Comparison of ENCODE assay signal across 23 cellular contexts in genomic region chr12:3563966-3564365, GRCh38.
DNase-seq lines count a peak whose midpoint lies in the region; ATAC-seq, FAIRE-seq and TF ChIP-seq lines count a peak whose summit lies in the region.
"Had no signal": no experiment of that assay in that cellular context is flagged by ENCODE, and none has a peak within 500 bp of the region (broad histone marks: within the 10 kb centered on the region; RNA-seq: fewer than 3 reads in every experiment).

No MANE protein-coding gene starts in this region.

- no peak for ATAC-seq in GM23338
- ATAC-seq in left ventricle myocardium superior: no peak
- no peak for ATAC-seq in HG02970 (IDR thresholded peaks at IDR 0.05; ENCODE audit: low FRiP score, unreplicated experiment)
- ATAC-seq: A549, GM12878 had no signal

- no peaks in the 10 kb centered on the region for H3F3A ChIP-seq in GM23338 (replicated peaks; ENCODE audit: low read depth)

- H3K36me3 Mint-ChIP-seq in GM23338 (ENCODE audit: low read depth): 0 out of 3 replicates have a peak, but pooled peaks cover 2% of the 10 kb centered on the region
- H3K36me3 Mint-ChIP-seq: CD14-positive monocyte; CD8-positive, alpha-beta memory T cell had no signal

- no peak overlapping the region for H2BK15ac ChIP-seq in H1 (ENCODE audit: low read length)

- peaks cover 21% of the 10 kb centered on the region for H3K4me1 Mint-ChIP-seq in GM23338
- H3K4me1 Mint-ChIP-seq: CD14-positive monocyte; CD8-positive, alpha-beta memory T cell had no signal

- H3K9me3 ChIP-seq in H1 (ENCODE audit: insufficient read depth in 2 of 2, low read depth in 1 of 2, low read length in 1 of 2) (no peaks in the 10 kb centered on the region), trophoblast cell (ENCODE audit: insufficient read depth, low read depth, low read length) (peaks cover 1% of the 10 kb centered on the region)
- H3K9me3 ChIP-seq: BE2C; BLaER1 treated with 17β-estradiol and CSF1 and Interleukin-3, amounts not matched to agents 10 nM and 100 nM had no signal

- no peak overlapping the region for H3K4me3 Mint-ChIP-seq in GM23338
- H3K4me3 Mint-ChIP-seq: CD14-positive monocyte; CD4-positive, alpha-beta T cell; CD8-positive, alpha-beta memory T cell had no signal

- POLR2A ChIA-PET in H1 (lab: Charles Lee; ENCODE audit: partially characterized antibody): interaction anchor here (1.2 kb wide), 2 partner anchors 8 to 72 kb away, joined by 3 read pairs; no protein-coding TSS in a partner anchor

- no peak for TF ChIP-seq CTCF in GM23338 (conservative IDR thresholded peaks at IDR 0.05; ENCODE audit: low read depth in 2 of 2)
- TF ChIP-seq CTCF in H1 (IDR thresholded peaks at IDR 0.05; ENCODE audit: control extremely low read depth in 1 of 3, insufficient read depth in 1 of 3, low read depth in 1 of 3, low read length in 3 of 3): no peak

- H3K27ac ChIP-seq in GM23338 (ENCODE audit: low read depth): no peak overlapping the region
- no peak overlapping the region for H3K27ac ChIP-seq in H1 (ENCODE audit: low read depth, low read length)
- H3K27ac ChIP-seq in trophoblast cell (ENCODE audit: low read depth, low read length): no peak overlapping the region
- H3K27ac ChIP-seq: A549; BLaER1 treated with 17β-estradiol and CSF1 and Interleukin-3, amounts not matched to agents 10 nM and 100 nM had no signal

- 73% methylated on average over 8 of the region's 8 CpGs; no CpG with 5 or more reads in 1 of the 2 experiments for WGBS in H1 (ENCODE audit: extremely low coverage in 1 of 2, insufficient coverage in 1 of 2, insufficient read length in 1 of 2, insufficient replicate concordance in 2 of 2, low coverage in 1 of 2, low lambda C conversion rate in 2 of 2, missing lambda C conversion rate in 1 of 2), 2 experiments
- no CpG with 5 or more reads among the region's 8 CpGs for WGBS in trophoblast cell (ENCODE audit: extremely low coverage, insufficient coverage, insufficient read length)

- H3K36me3 ChIP-seq in GM23338 (ENCODE audit: insufficient read depth) (no peaks in the 10 kb centered on the region), H1 (ENCODE audit: control insufficient read depth in 2 of 4, insufficient read depth in 4 of 4, low read length in 3 of 4) (no peaks in the 10 kb centered on the region), trophoblast cell (ENCODE audit: control insufficient read depth in 1 of 2, insufficient read depth in 2 of 2, low read length in 2 of 2) (no peaks in the 10 kb centered on the region)
- H3K36me3 ChIP-seq: BE2C; BLaER1 treated with 17β-estradiol and CSF1 and Interleukin-3, amounts not matched to agents 10 nM and 100 nM had no signal

- no peak overlapping the region for H3K4ac ChIP-seq in H1 (replicated peaks; ENCODE audit: insufficient read length, low read depth, low read length)
- no peak overlapping the region for H3K4ac ChIP-seq in trophoblast cell (ENCODE audit: low read depth, low read length)

- no peak for TF ChIP-seq EP300 in H1 (IDR thresholded peaks at IDR 0.05; ENCODE audit: borderline replicate concordance in 1 of 2, low read depth in 2 of 2, low read length in 2 of 2)

- CTCF ChIA-PET in H1 (lab: Charles Lee; ENCODE audit: partially characterized antibody): interaction anchor here (0.6 to 1.2 kb wide), 2 partner anchors 13 to 96 kb away, joined by 3 read pairs; no protein-coding TSS in a partner anchor

- H3K4me3 ChIP-seq in GM23338 (no peak overlapping the region), H1 (ENCODE audit: extremely low read depth in 1 of 4, insufficient read depth in 2 of 4, low read depth in 3 of 4, low read length in 4 of 4) (no peak overlapping the region), trophoblast cell (ENCODE audit: low read depth, low read length) (peak overlapping the region; percentile 20)
- H3K4me3 ChIP-seq: A549; BLaER1 treated with 17β-estradiol and CSF1 and Interleukin-3, amounts not matched to agents 10 nM and 100 nM; GM12878 had no signal

- no peak overlapping the region for H3K18ac ChIP-seq in H1 (ENCODE audit: extremely low read depth, low read length)
- H3K18ac ChIP-seq in trophoblast cell (ENCODE audit: low read length): no peak overlapping the region

- H3K79me1 ChIP-seq in H1 (ENCODE audit: low read depth, low read length): no peaks in the 10 kb centered on the region
- H3K79me1 ChIP-seq in trophoblast cell (ENCODE audit: low read length): no peaks in the 10 kb centered on the region

- no peak overlapping the region for H4K91ac ChIP-seq in H1 (replicated peaks; ENCODE audit: insufficient read length, low read length)
- H4K91ac ChIP-seq in trophoblast cell (ENCODE audit: low read depth, low read length): no peak overlapping the region

- no peaks in the 10 kb centered on the region for H3K23me2 ChIP-seq in H1 (ENCODE audit: low read depth, low read length)

- H2BK120ac ChIP-seq in H1 (replicated peaks; ENCODE audit: low read depth, low read length): no peak overlapping the region
- no peak overlapping the region for H2BK120ac ChIP-seq in trophoblast cell (ENCODE audit: insufficient read depth, low read length, poor library complexity)

- no peak overlapping the region for H2AFZ ChIP-seq in GM23338
- H2AFZ ChIP-seq in H1 (ENCODE audit: low read length): no peak overlapping the region
- H2AFZ ChIP-seq in trophoblast cell (ENCODE audit: insufficient read depth, low read length, poor library complexity): no peak overlapping the region

- TF ChIP-seq POLR2A in H1 (IDR thresholded peaks at IDR 0.05; ENCODE audit: control extremely low read depth in 1 of 2, low read depth in 2 of 2, low read length in 2 of 2): no peak

- no peak overlapping the region for H2AK5ac ChIP-seq in H1 (ENCODE audit: low read depth, low read length)
- no peak overlapping the region for H2AK5ac ChIP-seq in trophoblast cell (ENCODE audit: low read length)

- H3K27me3 ChIP-seq in GM23338 (ENCODE audit: insufficient read depth): no peaks in the 10 kb centered on the region
- no peaks in the 10 kb centered on the region; a peak in 1 of 7 replicates for H3K27me3 ChIP-seq in H1 (replicated peaks in 1 of 4; ENCODE audit: control insufficient read depth in 3 of 4, extremely low read depth in 1 of 4, insufficient read depth in 3 of 4, low read length in 3 of 4)
- H3K27me3 ChIP-seq in trophoblast cell (ENCODE audit: insufficient read depth, low read length): no peaks in the 10 kb centered on the region
- H3K27me3 ChIP-seq: BE2C; BLaER1 treated with 17β-estradiol and CSF1 and Interleukin-3, amounts not matched to agents 10 nM and 100 nM had no signal

- FAIRE-seq in H1 (lab: Jason Lieb, UNC): no peak
- FAIRE-seq: A549, D721Med, GM12878 had no signal

- no peak overlapping the region for H4K12ac ChIP-seq in trophoblast cell (ENCODE audit: low read depth, low read length)

- H2BK5ac ChIP-seq in H1 (ENCODE audit: low read depth, low read length): no peak overlapping the region
- H2BK5ac ChIP-seq in trophoblast cell (ENCODE audit: low read depth, low read length, poor library complexity): no peak overlapping the region

- H3K56ac ChIP-seq in H1 (replicated peaks; ENCODE audit: insufficient read length, low read depth, low read length): no peak overlapping the region

- no peak for TF ChIP-seq RAD21 in H1 (IDR thresholded peaks at IDR 0.05 in 1 of 2, conservative IDR thresholded peaks at IDR 0.05 in 1 of 2; ENCODE audit: low read depth in 2 of 2, low read length in 2 of 2)

- H3K9me2 ChIP-seq in GM23338 (ENCODE audit: insufficient read depth): peaks cover 11% of the 10 kb centered on the region

- H3K23ac ChIP-seq in H1 (ENCODE audit: insufficient read length) (no peak overlapping the region), trophoblast cell (ENCODE audit: low read length) (no peak overlapping the region)

- no peak for DNase-seq in GM23338 (ENCODE audit: low spot score)
- DNase-seq in H1 (ENCODE audit: low read depth in 1 of 2, low spot score in 2 of 2): no peak
- no peak for DNase-seq in trophoblast cell
- no peak for DNase-seq in left ventricle myocardium superior
- no peak for DNase-seq in activated CD4-positive, CD25-positive, alpha-beta regulatory T cell (lab: John Stamatoyannopoulos, UW)
- DNase-seq: 8988T; ACHN; AML-193; BE2C; CD8-positive, alpha-beta memory T cell; DMS 273 treated with DMSO at 0.1 percent for 48 hours; DMS79; EL; GDM1; GOT3; H7 had no signal

- no peaks in the 10 kb centered on the region for H4K20me1 ChIP-seq in GM23338 (replicated peaks; ENCODE audit: insufficient read depth)
- H4K20me1 ChIP-seq in H1 (replicated peaks in 1 of 2; ENCODE audit: control insufficient read depth in 1 of 2, insufficient read depth in 2 of 2, low read length in 2 of 2): no peaks in the 10 kb centered on the region
- H4K20me1 ChIP-seq: BLaER1 treated with 17β-estradiol and CSF1 and Interleukin-3, amounts not matched to agents 10 nM and 100 nM had no signal

- H3K79me2 ChIP-seq in GM23338 (replicated peaks; ENCODE audit: insufficient read depth) (no peaks in the 10 kb centered on the region), H1 (ENCODE audit: control insufficient read depth in 1 of 2, insufficient read depth in 2 of 2, low read length in 2 of 2) (no peaks in the 10 kb centered on the region), trophoblast cell (ENCODE audit: control insufficient read depth, insufficient read depth, low read length, poor library complexity) (no peaks in the 10 kb centered on the region)

- no peak overlapping the region for H3K27ac Mint-ChIP-seq in GM23338
- H3K27ac Mint-ChIP-seq: CD14-positive monocyte; CD4-positive, alpha-beta T cell; CD8-positive, alpha-beta memory T cell had no signal

- intact Hi-C loops in left ventricle myocardium superior (cut with micrococcal nuclease): no loop called here

- H3K9ac ChIP-seq in H1 (replicated peaks in 1 of 4; ENCODE audit: extremely low read depth in 1 of 4, low read depth in 3 of 4, low read length in 3 of 4) (no peak overlapping the region), trophoblast cell (ENCODE audit: low read length) (no peak overlapping the region)
- H3K9ac ChIP-seq: BLaER1 treated with 17β-estradiol and CSF1 and Interleukin-3, amounts not matched to agents 10 nM and 100 nM had no signal

- peak overlapping the region; percentile 45; the same call in 1 of the 2 replicates for H3K4me2 ChIP-seq in GM23338
- H3K4me2 ChIP-seq in H1 (ENCODE audit: insufficient read depth in 1 of 2, low read depth in 2 of 2, low read length in 2 of 2): no peak overlapping the region
- H3K4me2 ChIP-seq in trophoblast cell (ENCODE audit: low read length): no peak overlapping the region
- H3K4me2 ChIP-seq: A549; BLaER1 treated with 17β-estradiol and CSF1 and Interleukin-3, amounts not matched to agents 10 nM and 100 nM had no signal

- peaks cover 3% of the 10 kb centered on the region for H3K27me3 Mint-ChIP-seq in GM23338 (ENCODE audit: insufficient read depth, low read depth, poor library complexity)

- no peak overlapping the region for H2BK20ac ChIP-seq in H1 (ENCODE audit: low read length)

- H3K9me3 Mint-ChIP-seq in GM23338: no peaks in the 10 kb centered on the region
- H3K9me3 Mint-ChIP-seq: CD4-positive, alpha-beta T cell; CD8-positive, alpha-beta memory T cell had no signal

- no peak overlapping the region for H4K5ac ChIP-seq in H1 (ENCODE audit: insufficient read length, low read depth, low read length)

- H2BK12ac ChIP-seq in H1 (ENCODE audit: low read depth, low read length) (peak overlapping the region; percentile 41; the same call in 1 of the 2 replicates), trophoblast cell (ENCODE audit: low read length) (no peak overlapping the region)

- H4K8ac ChIP-seq in H1 (ENCODE audit: extremely low read depth, insufficient read depth, low read length): no peak overlapping the region
- H4K8ac ChIP-seq in trophoblast cell (ENCODE audit: low read depth, low read length): no peak overlapping the region

- peaks cover 18% of the 10 kb centered on the region for H3K4me1 ChIP-seq in GM23338 (ENCODE audit: insufficient read depth)
- H3K4me1 ChIP-seq in H1 (replicated peaks in 1 of 4; ENCODE audit: control insufficient read depth in 3 of 4, insufficient read depth in 4 of 4, low read length in 3 of 4): peaks cover 0 to 4% (median 3%) of the 10 kb centered on the region in 4 experiments; a peak in 2 of 7 replicates
- H3K4me1 ChIP-seq in trophoblast cell (ENCODE audit: control insufficient read depth in 1 of 2, insufficient read depth in 2 of 2, low read length in 2 of 2): no peaks in the 10 kb centered on the region
- H3K4me1 ChIP-seq: A549, BE2C had no signal

- H3K14ac ChIP-seq in H1 (ENCODE audit: insufficient read length): no peak overlapping the region
- H3K14ac ChIP-seq in trophoblast cell (ENCODE audit: low read length): no peak overlapping the region
